ENCODE assay signal across 26 cellular contexts in the genomic region with DNA sequence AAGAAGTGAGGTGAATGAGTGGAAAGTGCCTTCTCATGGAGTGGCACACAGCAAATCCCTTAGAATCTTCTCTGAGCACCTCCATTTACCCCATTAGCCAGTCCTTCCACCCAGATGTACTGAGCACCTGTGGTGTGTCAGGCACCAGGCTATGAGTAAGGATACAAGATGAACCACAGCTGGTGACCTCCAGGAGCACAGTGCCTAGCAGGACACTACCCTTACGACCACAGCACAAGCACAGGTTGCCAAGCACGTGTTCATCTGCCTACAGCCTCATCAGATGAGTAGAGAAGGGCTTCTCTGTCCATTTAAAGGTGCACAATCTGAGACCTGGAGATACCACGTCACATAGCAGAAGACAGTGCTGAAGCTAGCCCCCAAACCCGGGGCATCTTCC.
"Had no signal": no experiment of that assay in that cellular context is flagged by ENCODE, and none has a peak within 500 bp of the region (broad histone marks: within the 10 kb centered on the region; RNA-seq: fewer than 3 reads in every experiment).

No MANE protein-coding gene starts in this region.

- H3K9ac ChIP-seq: parathyroid adenoma had no signal

- H3K27ac Mint-ChIP-seq: effector memory CD8-positive, alpha-beta T cell; naive thymus-derived CD4-positive, alpha-beta T cell; progenitor cell of endocrine pancreas; stimulated activated naive B cell treated with anti-CD40 and anti-IgM and Interleukin-4, amounts not matched to agents 10 μg/mL and 1 μg/mL and 100 μg/mL, for 72 hours; type B pancreatic cell had no signal

- H3K9me3 Mint-ChIP-seq: central memory CD8-positive, alpha-beta T cell; effector memory CD8-positive, alpha-beta T cell; stimulated activated naive B cell treated with anti-CD40 and anti-IgM and Interleukin-4, amounts not matched to agents 10 μg/mL and 1 μg/mL and 100 μg/mL, for 72 hours; type B pancreatic cell had no signal

- ATAC-seq: effector memory CD8-positive, alpha-beta T cell; heart right ventricle; left cardiac atrium; left lung; naive thymus-derived CD4-positive, alpha-beta T cell; stimulated activated naive B cell treated with anti-CD40 and anti-IgM and Interleukin-4, amounts not matched to agents 10 μg/mL and 1 μg/mL and 100 μg/mL, for 72 hours had no signal

- H3K4me1 ChIP-seq: esophagus squamous epithelium, heart right ventricle, left lung, parathyroid adenoma had no signal

- H3K36me3 ChIP-seq: colonic mucosa, esophagus squamous epithelium, heart right ventricle, left lung, neutrophil, right lobe of liver, stomach, tibial artery had no signal

- H2AFZ ChIP-seq: parathyroid adenoma had no signal

- H3K36me3 Mint-ChIP-seq: naive thymus-derived CD4-positive, alpha-beta T cell; stimulated activated naive B cell treated with anti-CD40 and anti-IgM and Interleukin-4, amounts not matched to agents 10 μg/mL and 1 μg/mL and 100 μg/mL, for 72 hours; type B pancreatic cell had no signal

- H3K4me3 Mint-ChIP-seq: central memory CD8-positive, alpha-beta T cell; effector memory CD8-positive, alpha-beta T cell; naive thymus-derived CD4-positive, alpha-beta T cell; stimulated activated naive B cell treated with anti-CD40 and anti-IgM and Interleukin-4, amounts not matched to agents 10 μg/mL and 1 μg/mL and 100 μg/mL, for 72 hours; type B pancreatic cell had no signal

- H3K27me3 ChIP-seq: colonic mucosa, right lobe of liver, tibial artery had no signal

- H3K9me3 ChIP-seq: colonic mucosa, esophagus squamous epithelium, heart right ventricle, left lung, neutrophil, right lobe of liver, stomach, tibial artery had no signal

- DNase-seq: colonic mucosa; dermis blood vessel endothelial cell; effector memory CD8-positive, alpha-beta T cell; erythroblast; esophagus squamous epithelium; foreskin melanocyte; glutamatergic neuron; heart right ventricle; hippocampal formation; left cardiac atrium; left lung; mesendoderm; midbrain; naive thymus-derived CD4-positive, alpha-beta T cell; right lobe of liver; small intestine; stimulated activated CD4-positive, alpha-beta T cell treated with anti-CD3 and anti-CD28 coated beads, Interleukin-15, amount 100 ng/mL, for 24 hours; stimulated activated CD4-positive, alpha-beta T cell treated with anti-CD3 and anti-CD28 coated beads, Interleukin-2, amount 100 ng/mL, for 48 hours; stimulated activated naive B cell treated with anti-CD40 and anti-IgM and Interleukin-4, amounts not matched to agents 10 μg/mL and 1 μg/mL and 100 μg/mL, for 72 hours; stomach; tibial artery had no signal

- H3K4me3 ChIP-seq: colonic mucosa, esophagus squamous epithelium, heart right ventricle, left lung, right lobe of liver, stomach, tibial artery had no signal

- H3K27ac ChIP-seq: colonic mucosa, esophagus squamous epithelium, heart right ventricle, left lung, neutrophil, parathyroid adenoma, right lobe of liver, stomach had no signal
